In the genomic region with DNA sequence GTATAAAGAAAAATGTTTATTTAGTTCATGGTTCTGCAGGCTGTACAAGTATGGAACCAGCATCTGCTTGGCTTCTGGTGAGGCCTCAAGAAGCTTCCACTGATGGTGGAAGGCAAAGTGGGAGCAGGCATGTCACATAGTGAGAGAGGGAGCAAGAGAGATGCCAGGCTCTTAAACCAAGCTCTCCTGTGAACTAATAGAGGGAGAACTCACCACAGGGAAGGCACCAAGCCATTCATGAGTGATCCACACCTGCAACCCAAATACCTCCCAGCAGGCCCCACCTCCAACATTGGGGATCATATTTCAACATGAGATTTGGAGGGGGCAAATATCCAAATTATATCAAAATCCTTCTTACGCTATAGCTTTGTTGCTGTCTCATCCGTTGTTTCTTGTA, we compare ENCODE assay signal across 1 cellular context.
TF ChIP-seq lines count a peak whose summit lies in the region.

No MANE protein-coding gene starts in this region.

TF ChIP-seq in HCT116, 20 proteins besides CTCF, POLR2A, EP300 and RAD21 (continued from another document):
- no peak for TF ChIP-seq SIN3A (IDR thresholded peaks at IDR 0.05; ENCODE audit: low read depth)
- TF ChIP-seq CBX3 (IDR thresholded peaks at IDR 0.05; ENCODE audit: low read depth) = no peak
- TF ChIP-seq SP1 (IDR thresholded peaks at IDR 0.05; ENCODE audit: low read depth) = no peak
- no peak for TF ChIP-seq POLR2AphosphoS5 (IDR thresholded peaks at IDR 0.05; ENCODE audit: low read depth, low read length)
